11 cellular contexts compared by ENCODE assay signal in the genomic region with DNA sequence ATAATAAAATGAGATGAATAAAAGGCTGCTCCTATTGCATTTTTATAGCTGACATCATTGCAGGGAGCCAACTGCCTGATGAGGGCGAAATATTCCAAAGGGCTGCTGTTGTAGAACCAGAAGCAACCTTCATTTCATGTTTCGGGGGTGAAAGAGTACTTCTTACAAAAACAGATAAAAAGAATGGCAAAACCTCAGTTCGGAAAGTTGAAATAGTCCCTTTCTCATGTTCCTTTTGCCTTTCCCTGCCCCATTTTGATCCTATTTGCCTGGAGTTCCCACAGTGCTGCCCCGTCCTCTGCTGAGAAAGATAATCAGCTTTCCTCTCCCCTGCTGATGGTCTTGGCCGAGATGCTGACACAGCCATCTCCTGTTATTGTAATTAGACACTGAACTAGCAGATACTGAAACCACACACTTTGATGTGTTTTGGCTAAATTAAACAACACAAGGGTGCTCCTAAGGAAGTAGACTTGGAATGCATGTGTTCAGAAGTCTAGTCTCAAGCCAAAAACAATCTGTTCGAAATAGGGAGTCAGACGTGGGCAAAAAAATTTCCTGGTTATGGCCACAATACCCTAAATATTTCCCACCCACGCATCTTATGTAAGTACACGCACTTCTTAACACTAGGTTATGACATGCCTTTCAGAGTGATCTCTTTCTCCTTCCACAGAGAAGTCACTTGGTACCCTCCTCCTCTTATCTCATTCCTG.
DNase-seq lines count a peak whose midpoint lies in the region; ATAC-seq and TF ChIP-seq lines count a peak whose summit lies in the region.
"Had no signal": no experiment of that assay in that cellular context is flagged by ENCODE, and none has a peak within 500 bp of the region (broad histone marks: within the 10 kb centered on the region; RNA-seq: fewer than 3 reads in every experiment).

No MANE protein-coding gene starts in this region.

- intact Hi-C loops in tibial artery (cut with DNase I; ENCODE audit: low total_unique reads), result loop anchor here (5.0 kb wide), 1 partner anchor 115 kb away; no protein-coding TSS in a partner anchor

- ATAC-seq in HG02798 (IDR thresholded peaks at IDR 0.05; ENCODE audit: poor library complexity, unreplicated experiment), result no peak

- H3K36me3 ChIP-seq in iPS-20b (ENCODE audit: insufficient read depth, low read depth, low read length) (no peaks in the 10 kb centered on the region), tibial artery (no peaks in the 10 kb centered on the region)
- H3K36me3 ChIP-seq: vagina had no signal

- H3K27me3 ChIP-seq in iPS-20b (ENCODE audit: insufficient read depth, low read length), result no peaks in the 10 kb centered on the region
- no peaks in the 10 kb centered on the region for H3K27me3 ChIP-seq in tibial artery
- H3K27me3 ChIP-seq: vagina had no signal

- DNase-seq in NCI-H510A treated with DMSO at 0.1 percent for 48 hours (lab: John Stamatoyannopoulos, UW) (peak; percentile 33), NCI-H510A (lab: John Stamatoyannopoulos, UW) (no peak), astrocyte of the hippocampus (ENCODE audit: low read depth, low spot score) (peak; percentile 72), tibial artery (no peak), RWPE1 (ENCODE audit: low spot score) (no peak), EL (no peak)
- DNase-seq: AML-193; stimulated activated CD4-positive, alpha-beta T cell treated with anti-CD3 and anti-CD28 coated beads, Interleukin-12 subunit alpha, Interleukin-12 subunit beta, amount 100 ng/mL, for 4 hours had no signal

- CTCF ChIA-PET in RWPE1 (lab: Yijun Ruan, JAX), result interaction anchor here (0.7 kb wide), 1 partner anchor 34 kb away, joined by 3 read pairs; no protein-coding TSS in a partner anchor

- no peaks in the 10 kb centered on the region for H3K9me3 ChIP-seq in iPS-20b (ENCODE audit: insufficient read depth, low read depth, low read length)
- H3K9me3 ChIP-seq in tibial artery, result no peaks in the 10 kb centered on the region
- H3K9me3 ChIP-seq: vagina had no signal

- H3K9ac ChIP-seq in iPS-20b (ENCODE audit: low read depth, low read length), result peak overlapping the region; percentile 36; the same call in 1 of the 2 replicates

- peaks cover 12% of the 10 kb centered on the region; the same call in 1 of the 2 replicates for H3K4me1 ChIP-seq in iPS-20b (ENCODE audit: insufficient read depth, low read length)
- peaks cover 0 to 19% (median 2%) of the 10 kb centered on the region in 4 donors for H3K4me1 ChIP-seq in tibial artery

- POLR2A ChIA-PET in RWPE1 (lab: Yijun Ruan, JAX; ENCODE audit: low non-redundant PET), result no interaction called here

- TF ChIP-seq CTCF in tibial artery (IDR thresholded peaks at IDR 0.05) (no peak), RWPE1 (conservative IDR thresholded peaks at IDR 0.05; ENCODE audit: low read depth) (no peak)

- H3K4me3 ChIP-seq in iPS-20b (ENCODE audit: low read length) (peak overlapping the region; percentile 8; the same call in 1 of the 2 replicates), tibial artery (peak overlapping the region; percentile 7 to 19)
- H3K4me3 ChIP-seq: vagina had no signal

- H3K27ac ChIP-seq in iPS-20b (ENCODE audit: low read length), result peak overlapping the region; percentile 1
- peak overlapping the region in 1 of 2 donors; percentile 41 for H3K27ac ChIP-seq in tibial artery
- no peak overlapping the region for H3K27ac ChIP-seq in RWPE1
- H3K27ac ChIP-seq: vagina had no signal

Comparison
In these comparisons a context has a peak if more than half of its experiments do, and no peak if none do; other contexts are left out.
1. DNase-seq: peak in NCI-H510A treated with DMSO at 0.1 percent for 48 hours (single experiment) and astrocyte of the hippocampus (single experiment); none in NCI-H510A (single experiment), tibial artery (0 of 2), RWPE1 (single experiment) and EL (single experiment).